In genomic region chr2:39118786-39119499, GRCh38 we compare ENCODE assay signal across 9 cellular contexts. TPM values are rescaled to one million over a fixed set of nuclear protein-coding genes. Genes with fewer than 3 reads are reported as not detected.
DNase-seq lines count a peak whose midpoint lies in the region; ATAC-seq, FAIRE-seq and TF ChIP-seq lines count a peak whose summit lies in the region.
"Had no signal": no experiment of that assay in that cellular context is flagged by ENCODE, and none has a peak within 500 bp of the region (broad histone marks: within the 10 kb centered on the region; RNA-seq: fewer than 3 reads in every experiment).

No MANE protein-coding gene starts in this region.

- H3K4me3 ChIP-seq in fibroblast of the aortic adventitia (ENCODE audit: low read depth, low read length), result peak overlapping the region; percentile 89
- peak overlapping the region; percentile 68 for H3K4me3 ChIP-seq in skeletal muscle cell (ENCODE audit: low read depth, low read length)

- in situ Hi-C loops in SK-MEL-5 (cut with HindIII; ENCODE audit: low pct_unique_long_range_greater_than_20kb, low sequenced_read_pairs), result no loop called here

- TF ChIP-seq CTCF in fibroblast of the aortic adventitia (IDR thresholded peaks at IDR 0.05; ENCODE audit: insufficient read depth, low read length), result no peak

- no peak for ATAC-seq in esophagus mucosa

- DNase-seq in SIG-M5 treated with dmso at 0.1 percent for 504 hours (lab: John Stamatoyannopoulos, UW; ENCODE audit: unreplicated experiment) (peak; percentile 34), SIG-M5 (lab: John Stamatoyannopoulos, UW) (no peak), SK-MEL-5 (ENCODE audit: low read depth, low spot score) (peak; percentile 56), fibroblast of the aortic adventitia (ENCODE audit: low read depth) (peak; percentile 46), skeletal muscle cell (ENCODE audit: low read depth) (no peak), frontal cortex (ENCODE audit: low spot score in 2 of 2) (no peak), NCI-H446 (lab: John Stamatoyannopoulos, UW) (no peak)

- no peak for FAIRE-seq in frontal cortex (lab: Jason Lieb, UNC)
- FAIRE-seq: G401.6 had no signal

RNA-seq across cellular contexts. Expression of gene SOS1, which starts 1.9 kb away (rescaled TPM):
- total RNA-seq in SK-MEL-5 (2014; rRNA removed; shearing (Covaris generic)), result 16.8 TPM in 2 replicates
- polyA plus RNA-seq in SK-MEL-5 (2015; cell fraction: cytosol; rRNA removed), result 15.4 and 15.8 TPM in 2 replicates
- polyA plus RNA-seq in SK-MEL-5 (2015; cell fraction: nucleus; rRNA removed), result 53.2 and 62.5 TPM in 2 replicates
- 27.9 and 36.1 TPM in 2 replicates for total RNA-seq in fibroblast of the aortic adventitia (ENCODE audit: low replicate concordance)
- 26.5 TPM for total RNA-seq in frontal cortex
- total RNA-seq in esophagus mucosa, result 19.6 TPM

Comparison
In these comparisons a context has a peak if more than half of its experiments do, and no peak if none do; other contexts are left out.
1. DNase-seq: peak in SIG-M5 treated with dmso at 0.1 percent for 504 hours (single experiment), SK-MEL-5 (single experiment) and fibroblast of the aortic adventitia (single experiment); none in SIG-M5 (single experiment), skeletal muscle cell (single experiment), frontal cortex (0 of 2) and NCI-H446 (0 of 2).